In genomic region chr1:76669624-76670023, GRCh38 we compare ENCODE assay signal across 6 cellular contexts.
"Had no signal": no experiment of that assay in that cellular context is flagged by ENCODE, and none has a peak within 500 bp of the region (broad histone marks: within the 10 kb centered on the region; RNA-seq: fewer than 3 reads in every experiment).

No MANE protein-coding gene starts in this region.

- H3K36me3 ChIP-seq: HAP-1 had no signal

- H3K4me3 Mint-ChIP-seq: GM23338, HFFc6 had no signal

- H3K27ac Mint-ChIP-seq: GM23338, HFFc6 had no signal

- DNase-seq: HFFc6, IMR-90 had no signal

- H3K4me3 ChIP-seq: GM23338, HAP-1, K562 had no signal

- H3K9me3 ChIP-seq: HAP-1 had no signal

- ATAC-seq: GM23338, HCT116, K562 had no signal

- H3K4me1 ChIP-seq: HAP-1 had no signal

- H2AFZ ChIP-seq: GM23338 had no signal

- H3K4me2 ChIP-seq: GM23338 had no signal

- H3K4me1 Mint-ChIP-seq: GM23338 had no signal
